In the genomic region with DNA sequence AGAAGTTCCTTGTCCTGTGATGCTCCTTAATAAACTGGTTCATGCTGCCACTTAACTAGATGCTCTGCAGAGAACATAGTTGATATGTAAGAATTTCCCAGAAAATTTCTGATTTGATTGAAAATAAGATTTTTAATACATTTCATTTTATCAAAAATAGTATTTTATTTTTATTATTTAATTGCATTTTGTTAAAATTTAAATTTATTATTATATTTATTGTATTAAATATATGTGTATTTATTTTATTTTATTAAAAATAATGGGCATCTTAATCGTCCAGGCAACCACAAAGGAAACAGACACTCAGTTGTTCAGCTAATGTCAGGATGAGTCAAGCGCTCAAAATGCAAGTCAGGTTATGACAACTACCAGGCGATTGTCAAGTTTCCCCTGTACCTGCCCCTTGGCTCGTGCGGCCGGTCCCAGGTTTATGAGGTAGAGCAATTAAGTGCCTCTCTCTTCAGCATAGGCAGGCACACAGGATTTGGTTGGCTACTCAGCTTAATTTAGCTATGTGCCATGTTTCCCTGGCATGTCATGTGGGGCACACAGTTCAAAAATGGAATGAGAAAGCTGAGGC, we compare ENCODE assay signal across 14 cellular contexts.
DNase-seq lines count a peak whose midpoint lies in the region; ATAC-seq and TF ChIP-seq lines count a peak whose summit lies in the region.
"Had no signal": no experiment of that assay in that cellular context is flagged by ENCODE, and none has a peak within 500 bp of the region (broad histone marks: within the 10 kb centered on the region; RNA-seq: fewer than 3 reads in every experiment).

No MANE protein-coding gene starts in this region.

- no peak overlapping the region for H3K14ac ChIP-seq in H9 (ENCODE audit: insufficient read depth, low read length)

- no peak overlapping the region for H3K18ac ChIP-seq in H9 (ENCODE audit: insufficient read length, low read depth, low read length)

- no peak overlapping the region for H3K4me2 ChIP-seq in H9 (ENCODE audit: insufficient read depth, insufficient read length, low read length)

- H3K4me1 Mint-ChIP-seq in H9 = peaks cover 7 to 19% of the 10 kb centered on the region in 2 experiments
- peaks cover 30% of the 10 kb centered on the region for H3K4me1 Mint-ChIP-seq in WTC11
- H3K4me1 Mint-ChIP-seq: CD4-positive, CD25-positive, alpha-beta regulatory T cell; stimulated activated naive CD8-positive, alpha-beta T cell treated with anti-CD3 and anti-CD28 coated beads, Interleukin-15, amount 100 ng/mL, for 72 hours had no signal

- H3K23ac ChIP-seq in H9 (ENCODE audit: insufficient read length, low read depth, low read length) = no peak overlapping the region

- H3K9ac ChIP-seq in H9 (ENCODE audit: extremely low read depth, insufficient read length, low read length) = no peak overlapping the region

- no peaks in the 10 kb centered on the region for H4K20me1 ChIP-seq in H9 (ENCODE audit: control insufficient read depth, insufficient read depth, insufficient read length)

- CTCF ChIA-PET in WTC11 (lab: Charles Lee) = no interaction called here

- no peak overlapping the region for H2BK15ac ChIP-seq in H9 (ENCODE audit: low read depth, low read length)

- no peaks in the 10 kb centered on the region for H3K23me2 ChIP-seq in H9 (ENCODE audit: insufficient read length, low read depth, low read length, poor library complexity, severe bottlenecking)

- no peak overlapping the region for H2AK5ac ChIP-seq in H9 (ENCODE audit: insufficient read length, low read length)

- H2BK20ac ChIP-seq in H9 (ENCODE audit: low read depth, low read length, poor library complexity, severe bottlenecking) = no peak overlapping the region

- no peak overlapping the region for H3T11ph ChIP-seq in H9 (ENCODE audit: low read length)

- H3K4ac ChIP-seq in H9 (ENCODE audit: low read depth, low read length) = no peak overlapping the region

- H4K91ac ChIP-seq in H9 (ENCODE audit: insufficient read length, low read depth, low read length) = no peak overlapping the region

- no peak overlapping the region for H2BK120ac ChIP-seq in H9 (ENCODE audit: low read depth, low read length, poor library complexity, severe bottlenecking)

- no CpG with 5 or more reads among the region's 6 CpGs for WGBS in H9 (ENCODE audit: extremely low coverage, insufficient read length, low lambda C conversion rate)

- no peaks in the 10 kb centered on the region for H3K79me1 ChIP-seq in H9 (ENCODE audit: insufficient read depth, low read depth, low read length, poor library complexity, severe bottlenecking)

- H3K4me3 Mint-ChIP-seq in H9 (no peak overlapping the region), WTC11 (no peak overlapping the region)
- H3K4me3 Mint-ChIP-seq: activated CD8-positive, alpha-beta T cell treated with anti-CD3 and anti-CD28 coated beads for 36 hours; activated T-helper 1 cell treated with anti-CD3 and anti-CD28 coated beads, Interleukin-12 subunit alpha, Interleukin-12 subunit beta, Interleukin-2, Interleukin-4 antibody, amounts not matched to agents 30 ng/mL and 10 ng/mL and 1 ng/mL, durations not matched to agents 14 hours and 24 hours and 36 hours; CD4-positive, CD25-positive, alpha-beta regulatory T cell; dendritic cell treated with granulocyte-macrophage colony-stimulating factor and Interleukin-4, amounts not matched to agents 40 ng/mL and 50 ng/mL, for 4 days; stimulated activated naive CD8-positive, alpha-beta T cell treated with anti-CD3 and anti-CD28 coated beads, Interleukin-15, amount 100 ng/mL, for 72 hours had no signal

- no peaks in the 10 kb centered on the region for H3K27me3 ChIP-seq in H9 (ENCODE audit: insufficient read depth, low read length)

- POLR2A ChIA-PET in WTC11 (lab: Charles Lee) = no interaction called here

- no peak overlapping the region for H2BK12ac ChIP-seq in H9 (ENCODE audit: insufficient read length, low read depth, low read length)

- no peaks in the 10 kb centered on the region for H3K9me3 ChIP-seq in H9 (ENCODE audit: control insufficient read depth, low read depth, low read length)

- no peak overlapping the region for H2AFZ ChIP-seq in H9 (ENCODE audit: low read length)

- H4K5ac ChIP-seq in H9 (ENCODE audit: insufficient read length, low read depth, low read length) = no peak overlapping the region

- H3K36me3 Mint-ChIP-seq in H9 (ENCODE audit: insufficient read depth in 1 of 3, low read depth in 3 of 3) (peaks cover 0 to 7% (median 0%) of the 10 kb centered on the region in 3 experiments; a peak in 3 of 7 replicates), WTC11 (peaks cover 8% of the 10 kb centered on the region)
- H3K36me3 Mint-ChIP-seq: CD4-positive, CD25-positive, alpha-beta regulatory T cell had no signal

- no peaks in the 10 kb centered on the region for H3K4me1 ChIP-seq in H9 (ENCODE audit: insufficient read depth, low read length)

- no peak for DNase-seq in H9
- no peak for DNase-seq in WTC11 (ENCODE audit: low spot score)
- peak; percentile 91 for DNase-seq in glomerular visceral epithelial cell (ENCODE audit: extremely low spot score)
- peak; percentile 87 for DNase-seq in renal cortical epithelial cell (ENCODE audit: low read depth)
- no peak for DNase-seq in effector CD8-positive, alpha-beta T cell (lab: John Stamatoyannopoulos, UW)
- no peak for DNase-seq in DMS114 treated with DMSO at 0.1 percent for 48 hours (lab: John Stamatoyannopoulos, UW; ENCODE audit: unreplicated experiment)
- no peak for DNase-seq in middle frontal gyrus (ENCODE audit: extremely low spot score, low spot score)
- DNase-seq: activated CD8-positive, alpha-beta T cell treated with anti-CD3 and anti-CD28 coated beads for 36 hours; CD4-positive, CD25-positive, alpha-beta regulatory T cell; NCI-H2227 treated with DMSO at 0.1 percent for 48 hours; stimulated activated naive CD8-positive, alpha-beta T cell treated with anti-CD3 and anti-CD28 coated beads, Interleukin-15, amount 100 ng/mL, for 72 hours had no signal

- H3K27ac ChIP-seq in H9 (ENCODE audit: insufficient read length, low read depth, low read length) = no peak overlapping the region

- no peak for TF ChIP-seq CTCF in H9 (conservative IDR thresholded peaks at IDR 0.05)
- no peak for TF ChIP-seq CTCF in WTC11 (IDR thresholded peaks at IDR 0.05)

- no peaks in the 10 kb centered on the region for H3K79me2 ChIP-seq in H9 (ENCODE audit: insufficient read depth, low read length)

- no peak overlapping the region for H4K8ac ChIP-seq in H9 (replicated peaks; ENCODE audit: insufficient read length, low read depth, low read length)

- ATAC-seq in WTC11 (no peak), HG03469 (IDR thresholded peaks at IDR 0.05; ENCODE audit: unreplicated experiment) (no peak)
- ATAC-seq: activated CD8-positive, alpha-beta T cell treated with anti-CD3 and anti-CD28 coated beads for 36 hours; stimulated activated naive CD8-positive, alpha-beta T cell treated with anti-CD3 and anti-CD28 coated beads, Interleukin-15, amount 100 ng/mL, for 72 hours had no signal

- H3K9me3 Mint-ChIP-seq in H9 (peaks cover 0 to 6% of the 10 kb centered on the region in 2 experiments; a peak in 3 of 5 replicates), WTC11 (peaks cover 16% of the 10 kb centered on the region)
- H3K9me3 Mint-ChIP-seq: activated CD8-positive, alpha-beta T cell treated with anti-CD3 and anti-CD28 coated beads for 36 hours had no signal

- no peak overlapping the region for H2BK5ac ChIP-seq in H9 (ENCODE audit: insufficient read length, low read length)

- peak overlapping the region in 2 of 3 experiments; percentile 41 to 67; a peak in 2 of 7 replicates for H3K27ac Mint-ChIP-seq in H9
- no peak overlapping the region for H3K27ac Mint-ChIP-seq in WTC11
- H3K27ac Mint-ChIP-seq: activated CD8-positive, alpha-beta T cell treated with anti-CD3 and anti-CD28 coated beads for 36 hours; activated T-helper 1 cell treated with anti-CD3 and anti-CD28 coated beads, Interleukin-12 subunit alpha, Interleukin-12 subunit beta, Interleukin-2, Interleukin-4 antibody, amounts not matched to agents 30 ng/mL and 10 ng/mL and 1 ng/mL, durations not matched to agents 14 hours and 24 hours and 36 hours; CD4-positive, CD25-positive, alpha-beta regulatory T cell; dendritic cell treated with granulocyte-macrophage colony-stimulating factor and Interleukin-4, amounts not matched to agents 40 ng/mL and 50 ng/mL, for 4 days; stimulated activated naive CD8-positive, alpha-beta T cell treated with anti-CD3 and anti-CD28 coated beads, Interleukin-15, amount 100 ng/mL, for 72 hours had no signal

- H3K56ac ChIP-seq in H9 (ENCODE audit: insufficient read length, low read depth, low read length) = no peak overlapping the region

- H3K27me3 Mint-ChIP-seq in H9 (ENCODE audit: low read depth) (no peaks in the 10 kb centered on the region; the same call in 1 of the 2 replicates), WTC11 (ENCODE audit: low read depth) (no peaks in the 10 kb centered on the region)
- H3K27me3 Mint-ChIP-seq: activated CD8-positive, alpha-beta T cell treated with anti-CD3 and anti-CD28 coated beads for 36 hours; CD4-positive, CD25-positive, alpha-beta regulatory T cell; dendritic cell treated with granulocyte-macrophage colony-stimulating factor and Interleukin-4, amounts not matched to agents 40 ng/mL and 50 ng/mL, for 4 days; stimulated activated naive CD8-positive, alpha-beta T cell treated with anti-CD3 and anti-CD28 coated beads, Interleukin-15, amount 100 ng/mL, for 72 hours had no signal

TF ChIP-seq in WTC11, 78 proteins besides CTCF, POLR2A, EP300 and RAD21 (continues in another document):
- TF ChIP-seq, protein P1, sequence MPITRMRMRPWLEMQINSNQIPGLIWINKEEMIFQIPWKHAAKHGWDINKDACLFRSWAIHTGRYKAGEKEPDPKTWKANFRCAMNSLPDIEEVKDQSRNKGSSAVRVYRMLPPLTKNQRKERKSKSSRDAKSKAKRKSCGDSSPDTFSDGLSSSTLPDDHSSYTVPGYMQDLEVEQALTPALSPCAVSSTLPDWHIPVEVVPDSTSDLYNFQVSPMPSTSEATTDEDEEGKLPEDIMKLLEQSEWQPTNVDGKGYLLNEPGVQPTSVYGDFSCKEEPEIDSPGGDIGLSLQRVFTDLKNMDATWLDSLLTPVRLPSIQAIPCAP (CRISPR knock-in tag; IDR thresholded peaks at IDR 0.05) = no peak

Comparison
In these comparisons a context has a peak if more than half of its experiments do, and no peak if none do; other contexts are left out.
1. DNase-seq: peak in glomerular visceral epithelial cell (single experiment) and renal cortical epithelial cell (single experiment); none in H9 (single experiment), WTC11 (single experiment), effector CD8-positive, alpha-beta T cell (single experiment), DMS114 treated with DMSO at 0.1 percent for 48 hours (single experiment) and middle frontal gyrus (single experiment).